9 cellular contexts compared by ENCODE assay signal in the genomic region with DNA sequence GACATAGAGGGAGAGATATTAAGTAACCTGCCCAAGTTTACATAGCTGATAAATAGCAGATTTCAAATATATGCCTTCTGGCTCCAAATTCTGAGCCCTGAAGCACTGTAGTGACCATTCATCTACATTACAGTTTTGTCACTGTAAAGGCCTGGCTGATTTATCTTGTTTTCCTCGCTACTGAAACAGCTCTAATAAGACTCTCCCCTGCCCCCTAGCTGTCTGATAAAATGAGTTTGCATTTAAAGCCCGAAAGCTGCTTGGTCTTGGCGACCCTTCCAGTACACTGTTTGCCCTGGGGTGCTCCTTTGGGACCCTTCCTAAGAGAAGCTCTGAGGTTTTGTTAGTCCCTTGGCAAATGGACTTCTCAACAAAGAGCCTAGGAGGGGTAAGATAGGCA. TPM values are rescaled to one million over a fixed set of nuclear protein-coding genes. Genes with fewer than 3 reads are reported as not detected.
DNase-seq lines count a peak whose midpoint lies in the region; ATAC-seq, FAIRE-seq and TF ChIP-seq lines count a peak whose summit lies in the region.
"Had no signal": no experiment of that assay in that cellular context is flagged by ENCODE, and none has a peak within 500 bp of the region (broad histone marks: within the 10 kb centered on the region; RNA-seq: fewer than 3 reads in every experiment).

No MANE protein-coding gene starts in this region.

- FAIRE-seq in astrocyte (lab: Jason Lieb, UNC): no peak
- FAIRE-seq in HepG2 (lab: Jason Lieb, UNC): no peak

- no peaks in the 10 kb centered on the region for H3K36me3 Mint-ChIP-seq in Calu3 (ENCODE audit: insufficient read depth, unreplicated experiment)
- H3K36me3 Mint-ChIP-seq in HFFc6 (ENCODE audit: low read depth): peaks cover 3% of the 10 kb centered on the region; the same call in 1 of the 2 replicates
- no peaks in the 10 kb centered on the region for H3K36me3 Mint-ChIP-seq in astrocyte (ENCODE audit: low read depth, unreplicated experiment)

- no peak for TF ChIP-seq POLR2A in HepG2 (IDR thresholded peaks at IDR 0.05; ENCODE audit: insufficient read depth in 1 of 2, low read depth in 2 of 2, low read length in 2 of 2)

- TF ChIP-seq RAD21 in HepG2 (CRISPR knock-in tag; IDR thresholded peaks at IDR 0.05): 0 out of 2 replicates have a peak, but pooled peaks have one; percentile 23

- TF ChIP-seq CTCF in Calu3 (IDR thresholded peaks at IDR 0.05; ENCODE audit: unreplicated experiment) (no peak), HFFc6 (IDR thresholded peaks at IDR 0.05) (peak; percentile 42; the same call in 1 of the 2 replicates), astrocyte (IDR thresholded peaks at IDR 0.05; ENCODE audit: insufficient read depth, low read depth, low read length) (peak; percentile 34), HepG2 (CRISPR knock-in tag; IDR thresholded peaks at IDR 0.05) (peak; percentile 59)

- no peaks in the 10 kb centered on the region for H3K9me3 ChIP-seq in astrocyte (ENCODE audit: insufficient read depth, low read depth, low read length)
- no peaks in the 10 kb centered on the region for H3K9me3 ChIP-seq in HepG2 (ENCODE audit: low read length)

- H3K4me2 ChIP-seq in astrocyte (ENCODE audit: low read length) (no peak overlapping the region), HepG2 (ENCODE audit: low read depth, low read length) (no peak overlapping the region)

- POLR2A ChIA-PET in HepG2 (lab: Yijun Ruan, JAX): no interaction called here

- TF ChIP-seq EP300 in HepG2 (IDR thresholded peaks at IDR 0.05; ENCODE audit: low read depth in 2 of 2, low read length in 2 of 2) (no peak), HepG2 (CRISPR knock-in tag; IDR thresholded peaks at IDR 0.05; ENCODE audit: borderline replicate concordance) (no peak)

- no peaks in the 10 kb centered on the region for H3K27me3 Mint-ChIP-seq in Calu3 (ENCODE audit: unreplicated experiment)
- H3K27me3 Mint-ChIP-seq in HFFc6 (ENCODE audit: insufficient read depth): no peaks in the 10 kb centered on the region
- H3K27me3 Mint-ChIP-seq in astrocyte (ENCODE audit: low read depth, unreplicated experiment): peaks cover 2% of the 10 kb centered on the region

- H3K4me1 Mint-ChIP-seq in Calu3 (ENCODE audit: low read depth, unreplicated experiment): no peaks in the 10 kb centered on the region
- no peaks in the 10 kb centered on the region for H3K4me1 Mint-ChIP-seq in HFFc6 (ENCODE audit: low read depth)
- peaks cover 8% of the 10 kb centered on the region for H3K4me1 Mint-ChIP-seq in astrocyte (ENCODE audit: low read depth, unreplicated experiment)

- no peak overlapping the region for H3K9ac ChIP-seq in astrocyte (ENCODE audit: low read length)
- H3K9ac ChIP-seq in HepG2 (ENCODE audit: insufficient read depth, low read depth, low read length): no peak overlapping the region

- no peak overlapping the region for H3K4me3 ChIP-seq in astrocyte (ENCODE audit: insufficient read depth, low read depth, low read length)
- H3K4me3 ChIP-seq in HepG2 (replicated peaks in 1 of 3; ENCODE audit: insufficient read depth in 1 of 3, low read depth in 2 of 3, low read length in 3 of 3): no peak overlapping the region

- H3K27ac ChIP-seq in astrocyte (ENCODE audit: low read depth, low read length) (no peak overlapping the region), HepG2 (ENCODE audit: extremely low read length, insufficient read depth, low read length) (no peak overlapping the region)

- H3K79me2 ChIP-seq in astrocyte (ENCODE audit: insufficient read depth, low read length): no peaks in the 10 kb centered on the region
- no peaks in the 10 kb centered on the region for H3K79me2 ChIP-seq in HepG2 (ENCODE audit: insufficient read depth, low read length)

- H3K9me3 Mint-ChIP-seq in Calu3 (ENCODE audit: low read depth, unreplicated experiment) (no peaks in the 10 kb centered on the region), HFFc6 (peaks cover 9% of the 10 kb centered on the region), astrocyte (ENCODE audit: unreplicated experiment) (no peaks in the 10 kb centered on the region)

- H3K36me3 ChIP-seq in astrocyte (ENCODE audit: insufficient read depth, low read length) (no peaks in the 10 kb centered on the region), HepG2 (replicated peaks in 1 of 2; ENCODE audit: control insufficient read depth in 1 of 2, insufficient read depth in 2 of 2, low read length in 2 of 2) (no peaks in the 10 kb centered on the region)

- intact Hi-C loops in Calu3 (cut with micrococcal nuclease; ENCODE audit: unreplicated experiment) (loop anchor here (1.0 to 10.0 kb wide), 3 partner anchors 242 to 610 kb away; no protein-coding TSS in a partner anchor), HepG2 (cut with micrococcal nuclease; ENCODE audit: unreplicated experiment) (loop anchor here (2.0 to 5.0 kb wide), 5 partner anchors 136 to 609 kb away; no protein-coding TSS in a partner anchor)

- CTCF ChIA-PET in Calu3 (lab: Charles Lee): interaction anchor here (0.6 to 1.2 kb wide), 2 partner anchors 610 to 903 kb away, joined by 3 to 4 read pairs; no protein-coding TSS in a partner anchor
- CTCF ChIA-PET in HepG2 (lab: Yijun Ruan, JAX; ENCODE audit: low intra/inter-chr PET ratio, low total read pairs): interaction anchor here (1.0 kb wide), 1 partner anchor 568 kb away, joined by 5 read pairs; no protein-coding TSS in a partner anchor

- H4K20me1 ChIP-seq in astrocyte (ENCODE audit: insufficient read depth, low read length) (no peaks in the 10 kb centered on the region), HepG2 (ENCODE audit: insufficient read depth, low read length) (no peaks in the 10 kb centered on the region)

- ATAC-seq in HepG2: peak; percentile 58
- no peak for ATAC-seq in GM18909 (IDR thresholded peaks at IDR 0.05; ENCODE audit: poor library complexity, unreplicated experiment)
- ATAC-seq in HG03025 (IDR thresholded peaks at IDR 0.05; ENCODE audit: low FRiP score, unreplicated experiment): no peak

- no peak overlapping the region for H2AFZ ChIP-seq in astrocyte (ENCODE audit: low read depth, low read length)
- no peak overlapping the region for H2AFZ ChIP-seq in HepG2 (ENCODE audit: low read length)

- in situ Hi-C loops in HepG2 (cut with HindIII; ENCODE audit: extremely low pct_ligation_motif_present, low pct_unique_long_range_greater_than_20kb): loop anchor here (25.0 kb wide), 1 partner anchor 569 kb away; the partner anchor contains the start of gene EMX2

- 0% methylated on average over 3 of the region's 3 CpGs for WGBS in HepG2 (ENCODE audit: low lambda C conversion rate)

- no peak overlapping the region for H3K4me3 Mint-ChIP-seq in Calu3 (ENCODE audit: low read depth, unreplicated experiment)
- no peak overlapping the region for H3K4me3 Mint-ChIP-seq in HFFc6
- no peak overlapping the region for H3K4me3 Mint-ChIP-seq in astrocyte (ENCODE audit: unreplicated experiment)

- H3K27ac Mint-ChIP-seq in Calu3 (ENCODE audit: unreplicated experiment) (no peak overlapping the region), HFFc6 (no peak overlapping the region), astrocyte (ENCODE audit: unreplicated experiment) (no peak overlapping the region)

- H3K4me1 ChIP-seq in astrocyte (ENCODE audit: insufficient read depth, low read length) (no peaks in the 10 kb centered on the region), HepG2 (ENCODE audit: insufficient read depth, low read length) (no peaks in the 10 kb centered on the region)

- peak; percentile 15 for DNase-seq in Calu3
- no peak for DNase-seq in HFFc6
- peak; percentile 5 for DNase-seq in astrocyte (ENCODE audit: low read depth)
- DNase-seq in HepG2 (ENCODE audit: low spot score): peak; percentile 20
- no peak for DNase-seq in SHP77 treated with DMSO at 0.1 percent for 48 hours (lab: John Stamatoyannopoulos, UW)
- DNase-seq in activated CD4-positive, alpha-beta T cell treated with anti-CD3 and anti-CD28 coated beads for 1 hour: no peak
- DNase-seq: NCI-H2029 had no signal

- no TSS peak for BruUV-seq in Calu3 (replicated peaks; lab: Mats Ljungman, UMichigan)
- no TSS peak for BruUV-seq in HepG2 (replicated peaks; lab: Mats Ljungman, UMichigan)

- H3K27me3 ChIP-seq in astrocyte (ENCODE audit: insufficient read depth, low read length): no peaks in the 10 kb centered on the region
- no peaks in the 10 kb centered on the region; a peak in 1 of 5 replicates for H3K27me3 ChIP-seq in HepG2 (ENCODE audit: control insufficient read depth in 1 of 2, insufficient read depth in 2 of 2, low read length in 2 of 2)

TF ChIP-seq in HepG2, 621 proteins besides CTCF, POLR2A, EP300 and RAD21 (continues in another document):
- TF ChIP-seq NFKB2 (CRISPR knock-in tag; IDR thresholded peaks at IDR 0.05; ENCODE audit: borderline replicate concordance): no peak

RNA-seq across cellular contexts. Expression of gene RAB11FIP2, which starts 59.7 kb away (rescaled TPM):
- total RNA-seq in Calu3 (2022) (11.0 and 12.6 TPM in 2 replicates), astrocyte (13.5 and 17.4 TPM in 2 replicates), HepG2 (2016; rRNA removed; fragmentation: Illumina TruSeq; extraction: Trizol) (13.0 and 14.6 TPM in 2 replicates)
- 10 to 100 TPM; 13.3 to 16.4 (median 16.2) TPM for total RNA-seq in HFFc6 (2021; fragmentation: NEBNext Ultra II Directional; extraction: Animal tissue kit (Norgen Biotek cat#: 25700))
- total RNA-seq in HepG2 (2016; cell fraction: cytosol; rRNA removed; fragmentation: Illumina TruSeq; extraction: Trizol; ENCODE audit: low read depth): 5.5 and 6.4 TPM in 2 replicates
- total RNA-seq in HepG2 (2016; cell fraction: insoluble cytoplasmic fraction; rRNA removed; fragmentation: Illumina TruSeq; extraction: Trizol): 10.3 and 10.8 TPM in 2 replicates
- total RNA-seq in HepG2 (2016; cell fraction: membrane; rRNA removed; fragmentation: Illumina TruSeq; extraction: Trizol): 9.4 and 11.7 TPM in 2 replicates
- 25.8 and 26.1 TPM in 2 replicates for total RNA-seq in HepG2 (2016; cell fraction: nucleus; rRNA removed; fragmentation: Illumina TruSeq; extraction: Trizol)
- 3.5 and 4.7 TPM in 2 replicates for polyA plus RNA-seq in HepG2 (2011; rRNA removed)
- polyA plus RNA-seq in HepG2 (2011; cell fraction: cytosol; rRNA removed): 1.2 and 2.2 TPM in 2 replicates
- polyA plus RNA-seq in HepG2 (2011; cell fraction: nucleus; rRNA removed): 1.9 and 3.3 TPM in 2 replicates
- polyA plus RNA-seq in HepG2 (2012): 4.5 and 4.8 TPM in 2 replicates
- 0.17 and 0.28 TPM in 2 replicates for polyA plus RNA-seq in HepG2 (2016; cell fraction: cytosol; fragmentation: Illumina TruSeq; extraction: Trizol; ENCODE audit: low read depth)
- polyA plus RNA-seq in HepG2 (2016; cell fraction: insoluble cytoplasmic fraction; fragmentation: Illumina TruSeq; extraction: Trizol; ENCODE audit: low read depth): 7.7 and 7.8 TPM in 2 replicates
- polyA plus RNA-seq in HepG2 (2016; cell fraction: membrane; fragmentation: Illumina TruSeq; extraction: Trizol; ENCODE audit: low read depth): 1.8 and 2.2 TPM in 2 replicates
- 8.7 and 13.1 TPM in 2 replicates for polyA plus RNA-seq in HepG2 (2016; cell fraction: nucleus; fragmentation: Illumina TruSeq; extraction: Trizol; ENCODE audit: insufficient read depth, low read depth)
- 1.3 and 5.5 TPM in 2 replicates for polyA minus RNA-seq in HepG2 (2011; rRNA and poly(A)+ RNA removed; ENCODE audit: low replicate concordance)
- polyA minus RNA-seq in HepG2 (2011; cell fraction: cytosol; rRNA and poly(A)+ RNA removed): 5.5 and 6.7 TPM in 2 replicates
- 31.2 and 39.4 TPM in 2 replicates for polyA minus RNA-seq in HepG2 (2011; cell fraction: nucleus; rRNA and poly(A)+ RNA removed)

Comparison
In these comparisons a context has a peak if more than half of its experiments do, and no peak if none do; other contexts are left out.
1. DNase-seq: peak in Calu3 (single experiment), astrocyte (single experiment) and HepG2 (single experiment); none in HFFc6 (single experiment), SHP77 treated with DMSO at 0.1 percent for 48 hours (single experiment) and activated CD4-positive, alpha-beta T cell treated with anti-CD3 and anti-CD28 coated beads for 1 hour (single experiment).